Comparison of ENCODE assay signal across 3 cellular contexts in genomic region chr1:219302697-219303096, GRCh38.
A peak's percentile ranks its signal among the peaks of the same experiment; 100 is the strongest.
TF ChIP-seq lines count a peak whose summit lies in the region.

No MANE protein-coding gene starts in this region.

TF ChIP-seq in SK-N-SH, 30 proteins besides CTCF, POLR2A, EP300 and RAD21 (continued from another document and continues in another):
- TF ChIP-seq USF2 (IDR thresholded peaks at IDR 0.05; ENCODE audit: borderline replicate concordance, low read depth, low read length) (no peak), USF1 (IDR thresholded peaks at IDR 0.05; ENCODE audit: borderline replicate concordance, low read depth) (no peak), GABPA (IDR thresholded peaks at IDR 0.05; ENCODE audit: low read depth) (no peak; the same call in 1 of the 2 replicates), ZBTB33 (IDR thresholded peaks at IDR 0.05; ENCODE audit: borderline replicate concordance, low read depth) (peak; percentile 90), SIN3A (IDR thresholded peaks at IDR 0.05; ENCODE audit: borderline replicate concordance, low read depth, low read length) (0 out of 2 replicates have a peak, but pooled peaks have one; percentile 65), RFX5 (IDR thresholded peaks at IDR 0.05; ENCODE audit: low read length) (no peak), MAX (IDR thresholded peaks at IDR 0.05; ENCODE audit: low read depth) (peak; percentile 82), FOXM1 (IDR thresholded peaks at IDR 0.05; ENCODE audit: low read depth) (peak; percentile 97), ELF1 (IDR thresholded peaks at IDR 0.05) (peak; percentile 35; the same call in 1 of the 2 replicates), PBX3 (IDR thresholded peaks at IDR 0.05) (peak; percentile 98), TAF1 (IDR thresholded peaks at IDR 0.05; ENCODE audit: borderline replicate concordance, low read depth, low read length) (no peak), RCOR1 (IDR thresholded peaks at IDR 0.05; ENCODE audit: low read length) (no peak), EZH2phosphoT487 (IDR thresholded peaks at IDR 0.05; ENCODE audit: borderline replicate concordance, low read depth) (no peak)

TF ChIP-seq in endothelial cell of umbilical vein, 7 proteins besides CTCF, POLR2A, EP300 and RAD21 (continued from another document):
- peak; percentile 80 for TF ChIP-seq GATA2 (IDR thresholded peaks at IDR 0.05; ENCODE audit: insufficient read depth, insufficient read length, low read depth, low read length)
- TF ChIP-seq JUN (IDR thresholded peaks at IDR 0.05; ENCODE audit: borderline replicate concordance, insufficient read depth, insufficient read length, low read depth): peak; percentile 74
- peak; percentile 50 for TF ChIP-seq FOS (IDR thresholded peaks at IDR 0.05; ENCODE audit: borderline replicate concordance, insufficient read depth, low read length)
- no peak for TF ChIP-seq MAX (IDR thresholded peaks at IDR 0.05; ENCODE audit: insufficient read depth, insufficient read length)
- TF ChIP-seq MYC (IDR thresholded peaks at IDR 0.05; ENCODE audit: low read depth, low read length): no peak
- peak; percentile 35 for TF ChIP-seq POLR2AphosphoS5 (IDR thresholded peaks at IDR 0.05; ENCODE audit: insufficient read depth, low read depth, low read length)

TF ChIP-seq in GM23338, 12 proteins besides CTCF, POLR2A, EP300 and RAD21 (continued from another document):
- TF ChIP-seq ZNF462 (CRISPR knock-in tag; IDR thresholded peaks at IDR 0.05): no peak
- no peak for TF ChIP-seq EZH2 (IDR thresholded peaks at IDR 0.05; ENCODE audit: low read depth, unreplicated experiment)
- TF ChIP-seq POLR2AphosphoS5 (IDR thresholded peaks at IDR 0.05; ENCODE audit: low read depth): no peak
- no peak for TF ChIP-seq ZNF114 (CRISPR knock-in tag; IDR thresholded peaks at IDR 0.05)
- no peak for TF ChIP-seq REST (IDR thresholded peaks at IDR 0.05; ENCODE audit: unreplicated experiment)
- no peak for TF ChIP-seq JUNB (IDR thresholded peaks at IDR 0.05; ENCODE audit: unreplicated experiment)
